Comparison of ENCODE assay signal across 24 cellular contexts in the genomic region with DNA sequence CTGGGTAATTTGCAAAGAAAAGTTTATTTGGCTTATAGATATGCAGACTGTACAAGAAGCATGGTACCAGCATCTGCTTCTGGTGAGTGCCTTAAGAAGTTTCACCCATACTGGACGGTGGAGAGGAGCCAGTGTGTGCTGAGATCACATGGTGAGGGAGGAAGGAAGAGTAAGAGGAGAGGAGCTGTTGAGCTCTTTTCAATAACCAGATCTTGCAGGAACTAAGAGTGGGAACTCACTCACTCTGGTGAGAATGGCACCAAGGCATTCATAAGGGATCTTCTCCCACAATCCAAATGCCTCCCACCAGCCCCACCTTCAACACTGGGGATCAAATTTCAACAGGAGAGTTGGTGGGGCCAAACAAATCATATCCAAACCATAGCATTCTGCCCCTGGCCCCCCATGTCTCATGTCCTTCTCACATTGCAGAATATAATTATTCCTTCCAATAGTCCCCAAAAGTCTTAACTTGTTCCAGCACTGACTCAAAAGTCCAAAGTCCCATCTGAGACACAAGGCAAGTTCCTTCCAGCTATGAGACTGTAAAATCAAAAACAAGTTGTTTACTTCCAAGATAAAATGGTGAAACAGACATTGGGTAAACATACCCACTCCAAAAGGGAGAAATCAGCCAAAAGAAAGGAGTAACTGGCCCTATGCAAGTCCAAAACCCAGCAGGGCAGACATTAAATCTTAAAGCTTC. TPM values are rescaled to one million over a fixed set of nuclear protein-coding genes. Genes with fewer than 3 reads are reported as not detected.
"Had no signal": no experiment of that assay in that cellular context is flagged by ENCODE, and none has a peak within 500 bp of the region (broad histone marks: within the 10 kb centered on the region; RNA-seq: fewer than 3 reads in every experiment).

No MANE protein-coding gene starts in this region.

- H3K36me3 ChIP-seq: breast epithelium, gastroesophageal sphincter, heart left ventricle, neural progenitor cell, right atrium auricular region, suprapubic skin, tibial nerve had no signal

- FAIRE-seq: astrocyte, urothelium cell line had no signal

- DNase-seq: activated B cell treated with CpG ODN at 0.5 μM for 24 hours; activated CD4-positive, alpha-beta T cell treated with anti-CD3 and anti-CD28 coated beads for 36 hours; activated CD4-positive, alpha-beta T cell treated with anti-CD3 and anti-CD28 coated beads, Interleukin-2, amount 50 U/mL, for 48 hours; activated CD8-positive, alpha-beta memory T cell treated with anti-CD3 and anti-CD28 coated beads, Interleukin-2, amount 50 U/mL, for 48 hours; activated naive CD4-positive, alpha-beta T cell treated with Interleukin-2 at 50 U/mL for 16 hours; activated naive CD8-positive, alpha-beta T cell treated with anti-CD3 and anti-CD28 coated beads for 36 hours; activated T-cell treated with anti-CD3 and anti-CD28 coated beads, Interleukin-2, amount 50 U/mL, for 4 hours; cortex of kidney; heart left ventricle; islet precursor cell; psoas muscle; stimulated activated CD4-positive, alpha-beta T cell treated with anti-CD3 and anti-CD28 coated beads, Interleukin-12 subunit alpha, Interleukin-12 subunit beta, amount 100 ng/mL, for 4 hours; stimulated activated CD4-positive, alpha-beta T cell treated with anti-CD3 and anti-CD28 coated beads, Interleukin-4, amount 100 ng/mL, for 4 hours had no signal

- H3K4me1 ChIP-seq: breast epithelium, gastroesophageal sphincter, heart left ventricle, neural progenitor cell, psoas muscle, right atrium auricular region, tibial nerve had no signal

- H3K27ac ChIP-seq: breast epithelium, epithelial cell of prostate, gastroesophageal sphincter, heart left ventricle, neural progenitor cell, psoas muscle, right atrium auricular region, suprapubic skin, tibial nerve had no signal

- H3K4me3 ChIP-seq: breast epithelium, gastroesophageal sphincter, heart left ventricle, lung, neural progenitor cell, psoas muscle, right atrium auricular region, suprapubic skin, tibial nerve had no signal

- H3K27me3 ChIP-seq: breast epithelium, gastroesophageal sphincter, heart left ventricle, neural progenitor cell, right atrium auricular region, suprapubic skin, tibial nerve had no signal

- H3K9me3 ChIP-seq: psoas muscle, suprapubic skin had no signal

- H3K9ac ChIP-seq: neural progenitor cell had no signal

- ATAC-seq: activated CD4-positive, alpha-beta T cell treated with anti-CD3 and anti-CD28 coated beads for 36 hours; activated T-cell treated with anti-CD3 and anti-CD28 coated beads, Interleukin-2, amount 50 U/mL, for 4 hours; gastroesophageal sphincter; psoas muscle had no signal

RNA-seq across cellular contexts. Expression of gene TMEM37, which starts 11.7 kb away (rescaled TPM):
- total RNA-seq: activated CD4-positive, alpha-beta T cell treated with anti-CD3 and anti-CD28 coated beads for 36 hours; activated CD8-positive, alpha-beta memory T cell treated with anti-CD3 and anti-CD28 coated beads for 36 hours; activated naive CD8-positive, alpha-beta T cell treated with anti-CD3 and anti-CD28 coated beads for 36 hours had no signal
